In genomic region chr3:52032702-52033408, GRCh38 we compare ENCODE assay signal across 1 cellular context.
TF ChIP-seq lines count a peak whose summit lies in the region.

No MANE protein-coding gene starts in this region.

TF ChIP-seq in H1, 55 proteins besides CTCF, POLR2A, EP300 and RAD21:
- no peak for TF ChIP-seq JUND (IDR thresholded peaks at IDR 0.05; ENCODE audit: low read length)
